Comparison of ENCODE assay signal across 8 cellular contexts in the genomic region with DNA sequence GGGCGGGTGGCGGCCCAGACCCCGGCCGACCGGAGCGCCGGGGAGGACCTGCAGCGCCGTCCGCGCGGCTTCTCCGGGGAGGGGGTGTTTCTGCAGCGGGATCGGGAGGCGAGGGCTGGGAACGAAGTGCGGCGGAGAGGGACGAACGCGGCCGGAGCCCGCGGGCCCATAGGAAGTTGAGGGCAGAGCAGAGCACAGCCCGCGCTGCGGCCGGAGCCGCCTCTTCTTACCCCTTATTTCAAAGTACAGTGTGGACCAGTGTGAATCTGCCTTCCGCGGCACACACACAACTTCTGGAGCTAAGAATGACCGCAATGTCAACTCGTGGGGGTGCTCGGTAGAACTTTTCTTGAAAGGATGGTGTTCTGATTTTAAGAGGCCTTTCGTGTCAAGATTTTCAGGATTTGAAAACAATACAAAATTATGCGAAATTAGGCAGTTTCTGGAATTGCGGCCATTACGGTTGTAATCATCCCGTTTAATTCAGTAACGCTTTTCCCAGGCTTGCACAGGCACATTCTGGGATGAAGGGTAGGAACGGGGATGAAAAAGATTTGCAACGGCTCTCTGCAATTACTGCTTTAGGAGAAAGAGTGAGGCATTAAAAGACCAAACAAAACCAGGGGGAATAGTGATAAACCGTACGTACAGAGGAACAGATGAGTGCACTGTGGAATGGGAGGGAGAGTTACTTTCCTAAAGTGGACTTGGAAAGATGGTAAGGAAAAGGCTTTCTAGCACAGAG. TPM values are rescaled to one million over a fixed set of nuclear protein-coding genes. Genes with fewer than 3 reads are reported as not detected.
DNase-seq lines count a peak whose midpoint lies in the region; ATAC-seq and TF ChIP-seq lines count a peak whose summit lies in the region.

No MANE protein-coding gene starts in this region.

- peak overlapping the region; percentile 99 for H3K27ac Mint-ChIP-seq in progenitor cell of endocrine pancreas

- H3K27ac ChIP-seq in RWPE2 (ENCODE audit: poor library complexity, severe bottlenecking) (peak overlapping the region; percentile 82), left ventricle myocardium inferior (replicated peaks) (peak overlapping the region; percentile 100)

- peak overlapping the region; percentile 88 for H3K4me3 Mint-ChIP-seq in progenitor cell of endocrine pancreas (ENCODE audit: low read depth)

- no peaks in the 10 kb centered on the region for H3K27me3 Mint-ChIP-seq in progenitor cell of endocrine pancreas

- H3K4me1 Mint-ChIP-seq in progenitor cell of endocrine pancreas (ENCODE audit: low read depth): peaks cover 40% of the 10 kb centered on the region

- H3K27me3 ChIP-seq in RWPE2 (ENCODE audit: insufficient read depth, poor library complexity, severe bottlenecking) (no peaks in the 10 kb centered on the region), left ventricle myocardium inferior (ENCODE audit: low read depth) (no peaks in the 10 kb centered on the region)

- H3K9me3 Mint-ChIP-seq in progenitor cell of endocrine pancreas (ENCODE audit: low read depth): no peaks in the 10 kb centered on the region

- H3K4me3 ChIP-seq in RWPE2 (ENCODE audit: severe bottlenecking): peak overlapping the region; percentile 60
- peak overlapping the region; percentile 88 for H3K4me3 ChIP-seq in left ventricle myocardium inferior

- peak; percentile 29 for ATAC-seq in GM19467 (IDR thresholded peaks at IDR 0.05; ENCODE audit: unreplicated experiment)
- ATAC-seq in RWPE2 (ENCODE audit: low read depth): peak; percentile 26; the same call in 2 of the 3 replicates

- no peaks in the 10 kb centered on the region for H3K36me3 Mint-ChIP-seq in progenitor cell of endocrine pancreas (ENCODE audit: insufficient read depth)

- TF ChIP-seq CTCF in RWPE2 (IDR thresholded peaks at IDR 0.05; ENCODE audit: poor library complexity, severe bottlenecking) (no peak), left ventricle myocardium inferior (IDR thresholded peaks at IDR 0.05; ENCODE audit: borderline replicate concordance) (no peak), progenitor cell of endocrine pancreas (IDR thresholded peaks at IDR 0.05; ENCODE audit: unreplicated experiment) (no peak)

- DNase-seq in DMS153 (lab: John Stamatoyannopoulos, UW): peak; percentile 4
- DNase-seq in HK-2 (ENCODE audit: unreplicated experiment): peak; percentile 64
- DNase-seq in RWPE2 (ENCODE audit: low spot score): peak; percentile 51
- DNase-seq in amniotic stem cell (lab: John Stamatoyannopoulos, UW): peak; percentile 69
- peak; percentile 67 for DNase-seq in left ventricle myocardium inferior
- DNase-seq in progenitor cell of endocrine pancreas (ENCODE audit: low spot score, unreplicated experiment): no peak
- DNase-seq in D341Med (ENCODE audit: low spot score): no peak

- H3K4me1 ChIP-seq in RWPE2 (ENCODE audit: insufficient read depth, poor library complexity, severe bottlenecking) (peaks cover 12% of the 10 kb centered on the region), left ventricle myocardium inferior (peaks cover 55% of the 10 kb centered on the region)

- intact Hi-C loops in left ventricle myocardium inferior (cut with micrococcal nuclease): no loop called here

- H3K36me3 ChIP-seq in RWPE2 (ENCODE audit: low read depth) (no peaks in the 10 kb centered on the region), left ventricle myocardium inferior (no peaks in the 10 kb centered on the region)

- H3K9me3 ChIP-seq in RWPE2 (ENCODE audit: severe bottlenecking) (no peaks in the 10 kb centered on the region), left ventricle myocardium inferior (replicated peaks) (no peaks in the 10 kb centered on the region)

RNA-seq across cellular contexts. Expression of a gene that starts 0.8 kb away (rescaled TPM):
- total RNA-seq in left ventricle myocardium inferior (46.6 TPM), progenitor cell of endocrine pancreas (28.5 and 30.4 TPM in 2 replicates)

Comparison
In these comparisons a context has a peak if more than half of its experiments do, and no peak if none do; other contexts are left out.
1. DNase-seq: peak in DMS153 (single experiment), HK-2 (single experiment), RWPE2 (single experiment), amniotic stem cell (single experiment) and left ventricle myocardium inferior (single experiment); none in progenitor cell of endocrine pancreas (single experiment) and D341Med (single experiment).